Comparison of ENCODE assay signal across 19 cellular contexts in the genomic region with DNA sequence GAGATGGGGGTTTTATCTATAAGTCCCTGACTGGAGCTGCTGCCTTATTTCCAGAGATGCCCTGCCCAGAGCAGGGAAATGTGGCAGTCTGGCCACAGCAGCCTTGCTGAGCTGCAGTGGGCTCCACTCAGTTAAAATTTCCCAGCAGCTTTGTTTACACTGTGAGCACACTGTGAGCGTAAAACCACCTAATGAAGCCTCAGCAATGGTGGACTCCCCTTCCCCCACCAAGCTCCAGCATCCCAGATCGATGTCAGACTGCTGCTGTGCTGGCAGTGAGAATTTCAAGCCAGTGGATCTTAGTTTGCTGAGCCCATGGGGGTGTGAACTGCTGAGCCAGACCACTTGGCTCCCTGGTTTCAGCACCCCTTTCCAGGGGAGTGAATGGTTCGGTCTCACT.
"Had no signal": no experiment of that assay in that cellular context is flagged by ENCODE, and none has a peak within 500 bp of the region (broad histone marks: within the 10 kb centered on the region; RNA-seq: fewer than 3 reads in every experiment).

No MANE protein-coding gene starts in this region.

- H3K4me1 ChIP-seq: gastroesophageal sphincter, heart left ventricle, psoas muscle, right atrium auricular region, upper lobe of right lung had no signal

- H3K4me3 ChIP-seq: gastroesophageal sphincter, heart left ventricle, ovary, psoas muscle, right atrium auricular region, upper lobe of right lung had no signal

- H3K27ac ChIP-seq: epithelial cell of prostate, gastroesophageal sphincter, heart left ventricle, neutrophil, ovary, psoas muscle, right atrium auricular region, upper lobe of right lung had no signal

- H3K27me3 ChIP-seq: neutrophil, ovary, right atrium auricular region, upper lobe of right lung had no signal

- DNase-seq: activated B cell treated with CpG ODN at 0.5 μM for 24 hours; activated CD4-positive, alpha-beta T cell treated with anti-CD3 and anti-CD28 coated beads for 36 hours; activated CD4-positive, alpha-beta T cell treated with anti-CD3 and anti-CD28 coated beads, Interleukin-2, amount 50 U/mL, for 4 hours; activated CD8-positive, alpha-beta memory T cell treated with anti-CD3 and anti-CD28 coated beads for 24 hours; activated CD8-positive, alpha-beta memory T cell treated with anti-CD3 and anti-CD28 coated beads, Interleukin-2, amount 50 U/mL, for 4 hours; activated T-cell treated with anti-CD3 and anti-CD28 coated beads, Interleukin-2, amount 50 U/mL, for 24 hours; aorta; heart left ventricle; midbrain; natural killer cell; ovary; psoas muscle; stimulated activated CD4-positive, alpha-beta T cell treated with anti-CD3 and anti-CD28 coated beads, Interleukin-4, amount 100 ng/mL, for 24 hours; stimulated activated naive CD4-positive, alpha-beta T cell treated with Interleukin-2 at 50 U/mL for 16 hours; upper lobe of right lung had no signal

- H3K36me3 ChIP-seq: gastroesophageal sphincter, heart left ventricle, neutrophil, ovary, right atrium auricular region, upper lobe of right lung had no signal

- H3K9me3 ChIP-seq: gastroesophageal sphincter, heart left ventricle, neutrophil, ovary, psoas muscle, right atrium auricular region, upper lobe of right lung had no signal
